Comparison of ENCODE assay signal across 19 cellular contexts in genomic region chr11:39236916-39237315, GRCh38.
"Had no signal": no experiment of that assay in that cellular context is flagged by ENCODE, and none has a peak within 500 bp of the region (broad histone marks: within the 10 kb centered on the region; RNA-seq: fewer than 3 reads in every experiment).

No MANE protein-coding gene starts in this region.

- ATAC-seq: activated CD8-positive, alpha-beta T cell treated with anti-CD3 and anti-CD28 coated beads, Interleukin-2, amount 10 ng/mL, durations not matched to agents 7 days and 5 days; activated naive CD4-positive, alpha-beta T cell treated with anti-CD3 and anti-CD28 coated beads, Interleukin-2, amount 50 U/mL, for 72 hours; body of pancreas; gastrocnemius medialis; left lung; stimulated activated naive B cell treated with anti-CD40 and anti-IgM and Interleukin-4, amounts not matched to agents 10 μg/mL and 1 μg/mL and 100 μg/mL, for 72 hours had no signal

- H3K27me3 ChIP-seq: body of pancreas, gastrocnemius medialis, left lung, thyroid gland, vagina had no signal

- H3K4me3 ChIP-seq: body of pancreas, gastrocnemius medialis, left lung, thyroid gland, vagina had no signal

- H3K27ac ChIP-seq: body of pancreas, gastrocnemius medialis, left lung, thyroid gland, vagina had no signal

- H3K9me3 ChIP-seq: body of pancreas, gastrocnemius medialis, thyroid gland, vagina had no signal

- H3K36me3 ChIP-seq: gastrocnemius medialis, left lung, thyroid gland, vagina had no signal

- DNase-seq: activated B cell treated with CpG ODN at 0.5 μM for 24 hours; activated CD4-positive, alpha-beta T cell treated with anti-CD3 and anti-CD28 coated beads for 48 hours; activated CD8-positive, alpha-beta memory T cell treated with anti-CD3 and anti-CD28 coated beads, Interleukin-2, amount 50 U/mL, for 4 hours; activated CD8-positive, alpha-beta T cell treated with anti-CD3 and anti-CD28 coated beads, Interleukin-2, amount 10 ng/mL, durations not matched to agents 7 days and 5 days; activated effector memory CD4-positive, alpha-beta T cell treated with anti-CD3 and anti-CD28 coated beads, Interleukin-2, amount 50 U/mL, for 16 hours; activated T-cell treated with anti-CD3 and anti-CD28 coated beads, Interleukin-2, amount 50 U/mL, for 48 hours; amniotic stem cell; body of pancreas; cortex of kidney; effector CD8-positive, alpha-beta T cell; gastrocnemius medialis; left lung; naive B cell; stimulated activated CD4-positive, alpha-beta T cell treated with anti-CD3 and anti-CD28 coated beads, Interleukin-15, amount 100 ng/mL, for 24 hours; stimulated activated CD4-positive, alpha-beta T cell treated with anti-CD3 and anti-CD28 coated beads, Interleukin-4, amount 100 ng/mL, for 1 hour; stimulated activated naive B cell treated with anti-CD40 and anti-IgM and Interleukin-4, amounts not matched to agents 10 μg/mL and 1 μg/mL and 100 μg/mL, for 72 hours; thyroid gland had no signal

- H3K4me1 ChIP-seq: body of pancreas, gastrocnemius medialis, left lung, thyroid gland, vagina had no signal
